In genomic region chr17:20073056-20073979, GRCh38 we compare ENCODE assay signal across 8 cellular contexts.
A peak's percentile ranks its signal among the peaks of the same experiment; 100 is the strongest.
DNase-seq lines count a peak whose midpoint lies in the region; ATAC-seq and TF ChIP-seq lines count a peak whose summit lies in the region.

No MANE protein-coding gene starts in this region.

- H4K20me1 ChIP-seq in neural progenitor cell (ENCODE audit: low read depth): no peaks in the 10 kb centered on the region

- no peak overlapping the region for H3K4me2 ChIP-seq in neural progenitor cell

- no peaks in the 10 kb centered on the region for H3K79me2 ChIP-seq in neural progenitor cell (ENCODE audit: low read depth)

- peak overlapping the region; percentile 78 for H3K4me3 Mint-ChIP-seq in activated naive CD8-positive, alpha-beta T cell treated with anti-CD3 and anti-CD28 coated beads, Interleukin-2, amount 10 ng/mL, durations not matched to agents 7 days and 5 days
- no peak overlapping the region for H3K4me3 Mint-ChIP-seq in neural progenitor cell

- peak; percentile 95 for ATAC-seq in activated naive CD8-positive, alpha-beta T cell treated with anti-CD3 and anti-CD28 coated beads, Interleukin-2, amount 10 ng/mL, durations not matched to agents 7 days and 5 days (ENCODE audit: low read depth)
- ATAC-seq in lung (ENCODE audit: insufficient read depth, low FRiP score) (peak; percentile 47), SK-N-SH treated with all-trans-retinoic acid at 6 μM for 48 hours (no peak)

- peaks cover 28% of the 10 kb centered on the region for H3K4me1 Mint-ChIP-seq in activated naive CD8-positive, alpha-beta T cell treated with anti-CD3 and anti-CD28 coated beads, Interleukin-2, amount 10 ng/mL, durations not matched to agents 7 days and 5 days
- peaks cover 16% of the 10 kb centered on the region for H3K4me1 Mint-ChIP-seq in neural progenitor cell

- 15 to 31% methylated on average over 14 of the region's 14 CpGs for WGBS in lung, 2 donors

- no peaks in the 10 kb centered on the region for H3F3A ChIP-seq in neural progenitor cell (ENCODE audit: low read depth)

- no peaks in the 10 kb centered on the region for H3K9me3 Mint-ChIP-seq in activated naive CD8-positive, alpha-beta T cell treated with anti-CD3 and anti-CD28 coated beads, Interleukin-2, amount 10 ng/mL, durations not matched to agents 7 days and 5 days
- H3K9me3 Mint-ChIP-seq in neural progenitor cell: no peaks in the 10 kb centered on the region

- POLR2A ChIA-PET in activated naive CD8-positive, alpha-beta T cell treated with anti-CD3 and anti-CD28 coated beads, Interleukin-2, amount 10 ng/mL, durations not matched to agents 7 days and 5 days (lab: Charles Lee): interaction anchor here (0.5 kb wide), 1 partner anchor 26 kb away, joined by 4 read pairs; no protein-coding TSS in a partner anchor

- peak; percentile 89 to 91 for DNase-seq in NOMO-1 (lab: John Stamatoyannopoulos, UW; ENCODE audit: unreplicated experiment in 2 of 2)
- peak; percentile 60 for DNase-seq in activated naive CD8-positive, alpha-beta T cell treated with anti-CD3 and anti-CD28 coated beads, Interleukin-2, amount 10 ng/mL, durations not matched to agents 7 days and 5 days
- peak; percentile 49 for DNase-seq in lung (ENCODE audit: low spot score)
- no peak for DNase-seq in HK-2 (ENCODE audit: unreplicated experiment)
- no peak for DNase-seq in neural progenitor cell (ENCODE audit: low spot score)

- H3K4me1 ChIP-seq in lung (ENCODE audit: control insufficient read depth in 2 of 2, insufficient read depth in 2 of 2, low read length in 2 of 2): no peaks in the 10 kb centered on the region
- H3K4me1 ChIP-seq in neural progenitor cell: peaks cover 3% of the 10 kb centered on the region

- H3K27me3 ChIP-seq in lung (ENCODE audit: control insufficient read depth, insufficient read depth): no peaks in the 10 kb centered on the region
- H3K27me3 ChIP-seq in neural progenitor cell: no peaks in the 10 kb centered on the region

- TF ChIP-seq POLR2A in GM19193 (IDR thresholded peaks at IDR 0.05; ENCODE audit: extremely low read depth, insufficient read depth, insufficient read length): peak; percentile 21

- H2AFZ ChIP-seq in neural progenitor cell (replicated peaks): no peak overlapping the region

- no peak for TF ChIP-seq CTCF in lung (IDR thresholded peaks at IDR 0.05; ENCODE audit: control extremely low read depth, extremely low read depth)
- no peak for TF ChIP-seq CTCF in neural progenitor cell (IDR thresholded peaks at IDR 0.05)

- no peak overlapping the region for H3K27ac ChIP-seq in lung (ENCODE audit: low read depth in 1 of 2, low read length in 1 of 2)
- peak overlapping the region; percentile 87 for H3K27ac ChIP-seq in temporal lobe (ENCODE audit: low read depth, low read length)
- H3K27ac ChIP-seq in neural progenitor cell: no peak overlapping the region

- H3K9ac ChIP-seq in neural progenitor cell: no peak overlapping the region

- H3K27me3 Mint-ChIP-seq in activated naive CD8-positive, alpha-beta T cell treated with anti-CD3 and anti-CD28 coated beads, Interleukin-2, amount 10 ng/mL, durations not matched to agents 7 days and 5 days: peaks cover 4% of the 10 kb centered on the region
- H3K27me3 Mint-ChIP-seq in neural progenitor cell (ENCODE audit: insufficient read depth, low read depth): peaks cover 3% of the 10 kb centered on the region

- no peaks in the 10 kb centered on the region for H3K36me3 ChIP-seq in lung (ENCODE audit: control insufficient read depth in 2 of 2, insufficient read depth in 2 of 2, low read length in 2 of 2)
- H3K36me3 ChIP-seq in neural progenitor cell: no peaks in the 10 kb centered on the region

- H3K36me3 Mint-ChIP-seq in activated naive CD8-positive, alpha-beta T cell treated with anti-CD3 and anti-CD28 coated beads, Interleukin-2, amount 10 ng/mL, durations not matched to agents 7 days and 5 days: no peaks in the 10 kb centered on the region
- no peaks in the 10 kb centered on the region for H3K36me3 Mint-ChIP-seq in neural progenitor cell

- no peak overlapping the region for H3K4me3 ChIP-seq in lung
- no peak overlapping the region for H3K4me3 ChIP-seq in neural progenitor cell

- H3K9me3 ChIP-seq in lung (ENCODE audit: control insufficient read depth in 2 of 2, insufficient read depth in 1 of 2, low read length in 1 of 2): no peaks in the 10 kb centered on the region
- H3K9me3 ChIP-seq in neural progenitor cell (ENCODE audit: low read depth): no peaks in the 10 kb centered on the region

- peak overlapping the region; percentile 91 for H3K27ac Mint-ChIP-seq in activated naive CD8-positive, alpha-beta T cell treated with anti-CD3 and anti-CD28 coated beads, Interleukin-2, amount 10 ng/mL, durations not matched to agents 7 days and 5 days
- no peak overlapping the region for H3K27ac Mint-ChIP-seq in neural progenitor cell

TF ChIP-seq in SK-N-SH treated with all-trans-retinoic acid at 6 μM for 48 hours, 23 proteins besides CTCF, POLR2A, EP300 and RAD21:
- TF ChIP-seq, protein P1, sequence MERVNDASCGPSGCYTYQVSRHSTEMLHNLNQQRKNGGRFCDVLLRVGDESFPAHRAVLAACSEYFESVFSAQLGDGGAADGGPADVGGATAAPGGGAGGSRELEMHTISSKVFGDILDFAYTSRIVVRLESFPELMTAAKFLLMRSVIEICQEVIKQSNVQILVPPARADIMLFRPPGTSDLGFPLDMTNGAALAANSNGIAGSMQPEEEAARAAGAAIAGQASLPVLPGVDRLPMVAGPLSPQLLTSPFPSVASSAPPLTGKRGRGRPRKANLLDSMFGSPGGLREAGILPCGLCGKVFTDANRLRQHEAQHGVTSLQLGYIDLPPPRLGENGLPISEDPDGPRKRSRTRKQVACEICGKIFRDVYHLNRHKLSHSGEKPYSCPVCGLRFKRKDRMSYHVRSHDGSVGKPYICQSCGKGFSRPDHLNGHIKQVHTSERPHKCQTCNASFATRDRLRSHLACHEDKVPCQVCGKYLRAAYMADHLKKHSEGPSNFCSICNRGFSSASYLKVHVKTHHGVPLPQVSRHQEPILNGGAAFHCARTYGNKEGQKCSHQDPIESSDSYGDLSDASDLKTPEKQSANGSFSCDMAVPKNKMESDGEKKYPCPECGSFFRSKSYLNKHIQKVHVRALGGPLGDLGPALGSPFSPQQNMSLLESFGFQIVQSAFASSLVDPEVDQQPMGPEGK (CRISPR knock-in tag; IDR thresholded peaks at IDR 0.05; ENCODE audit: borderline replicate concordance): no peak
- TF ChIP-seq CSDC2 (CRISPR knock-in tag; IDR thresholded peaks at IDR 0.05) (no peak), OSR1 (CRISPR knock-in tag; IDR thresholded peaks at IDR 0.05) (no peak), ZC3H10 (CRISPR knock-in tag; IDR thresholded peaks at IDR 0.05) (no peak), SNAI2 (CRISPR knock-in tag; IDR thresholded peaks at IDR 0.05) (no peak), ZFP3 (CRISPR knock-in tag; IDR thresholded peaks at IDR 0.05) (no peak), TCF4 (CRISPR knock-in tag; IDR thresholded peaks at IDR 0.05; ENCODE audit: borderline replicate concordance) (no peak), CREB5 (CRISPR knock-in tag; IDR thresholded peaks at IDR 0.05; ENCODE audit: low read depth) (no peak), ZFP30 (CRISPR knock-in tag; IDR thresholded peaks at IDR 0.05) (no peak)
TF ChIP-seq in SK-N-SH treated with all-trans-retinoic acid at 6 μM for 48 hours: peak in this region for 0.

Comparison
In these comparisons a context has a peak if more than half of its experiments do, and no peak if none do; other contexts are left out.
1. DNase-seq: peak in NOMO-1 (2 of 2), activated naive CD8-positive, alpha-beta T cell treated with anti-CD3 and anti-CD28 coated beads, Interleukin-2, amount 10 ng/mL, durations not matched to agents 7 days and 5 days (single experiment) and lung (single experiment); none in HK-2 (single experiment) and neural progenitor cell (single experiment).